2 cellular contexts compared by ENCODE assay signal in the genomic region with DNA sequence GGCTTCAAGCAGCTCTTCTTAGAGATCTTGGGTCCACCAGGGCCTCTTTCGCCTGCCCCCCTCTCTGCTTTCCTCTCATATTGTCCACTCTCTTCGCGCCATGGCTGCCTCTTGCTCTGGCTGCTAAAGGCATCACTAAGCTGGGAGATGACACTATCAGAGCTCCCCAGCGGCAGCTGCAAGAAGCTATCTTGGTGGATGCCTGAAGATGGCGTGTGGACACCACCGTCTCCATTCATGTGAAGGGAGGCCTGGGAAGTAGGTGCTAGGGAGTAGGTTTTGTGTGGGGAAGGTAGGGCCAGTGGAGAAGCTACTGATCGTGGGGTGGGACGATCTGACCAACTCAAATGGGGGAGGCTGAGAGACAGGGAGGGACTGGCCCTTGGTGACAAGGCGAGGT.
TF ChIP-seq lines count a peak whose summit lies in the region.

No MANE protein-coding gene starts in this region.

TF ChIP-seq in HCT116, 20 proteins besides CTCF, POLR2A, EP300 and RAD21:
- no peak for TF ChIP-seq FOSL1 (IDR thresholded peaks at IDR 0.05; ENCODE audit: low read depth)
- TF ChIP-seq POLR2AphosphoS5 (IDR thresholded peaks at IDR 0.05; ENCODE audit: low read depth, low read length) = no peak
- no peak for TF ChIP-seq JUND (IDR thresholded peaks at IDR 0.05)
- no peak for TF ChIP-seq TCF7L2 (IDR thresholded peaks at IDR 0.05; ENCODE audit: borderline replicate concordance, extremely low read depth, insufficient read depth, insufficient read length)
- TF ChIP-seq CEBPB (IDR thresholded peaks at IDR 0.05; ENCODE audit: low read depth) = no peak
- TF ChIP-seq YY1 (IDR thresholded peaks at IDR 0.05; ENCODE audit: extremely low read depth, insufficient replicate concordance, low read depth, low read length) = no peak
- TF ChIP-seq ZNF274 (IDR thresholded peaks at IDR 0.05; ENCODE audit: low read depth, low read length) = no peak
- TF ChIP-seq, protein P1, sequence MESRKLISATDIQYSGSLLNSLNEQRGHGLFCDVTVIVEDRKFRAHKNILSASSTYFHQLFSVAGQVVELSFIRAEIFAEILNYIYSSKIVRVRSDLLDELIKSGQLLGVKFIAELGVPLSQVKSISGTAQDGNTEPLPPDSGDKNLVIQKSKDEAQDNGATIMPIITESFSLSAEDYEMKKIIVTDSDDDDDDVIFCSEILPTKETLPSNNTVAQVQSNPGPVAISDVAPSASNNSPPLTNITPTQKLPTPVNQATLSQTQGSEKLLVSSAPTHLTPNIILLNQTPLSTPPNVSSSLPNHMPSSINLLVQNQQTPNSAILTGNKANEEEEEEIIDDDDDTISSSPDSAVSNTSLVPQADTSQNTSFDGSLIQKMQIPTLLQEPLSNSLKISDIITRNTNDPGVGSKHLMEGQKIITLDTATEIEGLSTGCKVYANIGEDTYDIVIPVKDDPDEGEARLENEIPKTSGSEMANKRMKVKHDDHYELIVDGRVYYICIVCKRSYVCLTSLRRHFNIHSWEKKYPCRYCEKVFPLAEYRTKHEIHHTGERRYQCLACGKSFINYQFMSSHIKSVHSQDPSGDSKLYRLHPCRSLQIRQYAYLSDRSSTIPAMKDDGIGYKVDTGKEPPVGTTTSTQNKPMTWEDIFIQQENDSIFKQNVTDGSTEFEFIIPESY (IDR thresholded peaks at IDR 0.05; ENCODE audit: extremely low read depth, insufficient replicate concordance, low read length) = no peak
- TF ChIP-seq EZH2 (IDR thresholded peaks at IDR 0.05) = no peak
- no peak for TF ChIP-seq ZFX (IDR thresholded peaks at IDR 0.05)

TF ChIP-seq in SK-N-SH, 30 proteins besides CTCF, POLR2A, EP300 and RAD21:
- TF ChIP-seq SMC3 (IDR thresholded peaks at IDR 0.05; ENCODE audit: low read depth, low read length) (no peak), EZH2phosphoT487 (IDR thresholded peaks at IDR 0.05; ENCODE audit: borderline replicate concordance, low read depth) (no peak), MAX (IDR thresholded peaks at IDR 0.05; ENCODE audit: low read depth) (no peak), ELF1 (IDR thresholded peaks at IDR 0.05) (no peak), TCF12 (IDR thresholded peaks at IDR 0.05) (no peak), PBX3 (IDR thresholded peaks at IDR 0.05) (no peak), FOXJ3 (CRISPR knock-in tag; IDR thresholded peaks at IDR 0.05) (no peak), RCOR1 (IDR thresholded peaks at IDR 0.05; ENCODE audit: low read length) (no peak), NRF1 (IDR thresholded peaks at IDR 0.05; ENCODE audit: low read depth, low read length) (no peak), REST (IDR thresholded peaks at IDR 0.05; ENCODE audit: low read depth, low read length) (no peak), YY1 (IDR thresholded peaks at IDR 0.05; ENCODE audit: low read depth) (no peak), USF1 (IDR thresholded peaks at IDR 0.05; ENCODE audit: borderline replicate concordance, low read depth) (no peak), MEF2A (IDR thresholded peaks at IDR 0.05; ENCODE audit: borderline replicate concordance, low read depth) (no peak)
- TF ChIP-seq, protein P2, sequence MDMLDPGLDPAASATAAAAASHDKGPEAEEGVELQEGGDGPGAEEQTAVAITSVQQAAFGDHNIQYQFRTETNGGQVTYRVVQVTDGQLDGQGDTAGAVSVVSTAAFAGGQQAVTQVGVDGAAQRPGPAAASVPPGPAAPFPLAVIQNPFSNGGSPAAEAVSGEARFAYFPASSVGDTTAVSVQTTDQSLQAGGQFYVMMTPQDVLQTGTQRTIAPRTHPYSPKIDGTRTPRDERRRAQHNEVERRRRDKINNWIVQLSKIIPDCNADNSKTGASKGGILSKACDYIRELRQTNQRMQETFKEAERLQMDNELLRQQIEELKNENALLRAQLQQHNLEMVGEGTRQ (IDR thresholded peaks at IDR 0.05; ENCODE audit: borderline replicate concordance, low read depth, low read length) = no peak
- TF ChIP-seq, protein P1 (IDR thresholded peaks at IDR 0.05; ENCODE audit: borderline replicate concordance, low read depth) = no peak
